Comparison of ENCODE assay signal across 10 cellular contexts in genomic region chr1:89126602-89127001, GRCh38. TPM values are rescaled to one million over a fixed set of nuclear protein-coding genes. Genes with fewer than 3 reads are reported as not detected.
DNase-seq lines count a peak whose midpoint lies in the region; ATAC-seq and TF ChIP-seq lines count a peak whose summit lies in the region.
"Had no signal": no experiment of that assay in that cellular context is flagged by ENCODE, and none has a peak within 500 bp of the region (broad histone marks: within the 10 kb centered on the region; RNA-seq: fewer than 3 reads in every experiment).

No MANE protein-coding gene starts in this region.

- intact Hi-C loops in CD8-positive, alpha-beta T cell (cut with DNase I, micrococcal nuclease) = loop anchor here (1.0 to 2.0 kb wide), 5 partner anchors 64 to 232 kb away; partner anchors contain the start of gene GBP4 (in 1 of the 2)
- intact Hi-C loops in sciatic nerve (cut with DNase I) = no loop called here

- H3K9me3 ChIP-seq in CD8-positive, alpha-beta T cell (ENCODE audit: low read length) = no peaks in the 10 kb centered on the region
- no peaks in the 10 kb centered on the region for H3K9me3 ChIP-seq in effector memory CD4-positive, alpha-beta T cell (ENCODE audit: control insufficient read depth, low read length)

- H3K27me3 ChIP-seq in CD8-positive, alpha-beta T cell (ENCODE audit: insufficient read depth, low read length) = no peaks in the 10 kb centered on the region
- no peaks in the 10 kb centered on the region for H3K27me3 ChIP-seq in effector memory CD4-positive, alpha-beta T cell (replicated peaks; ENCODE audit: control insufficient read depth, insufficient read depth, low read length, poor library complexity, severe bottlenecking)

- no peaks in the 10 kb centered on the region for H3K36me3 ChIP-seq in CD8-positive, alpha-beta T cell (ENCODE audit: insufficient read depth, low read length)
- H3K36me3 ChIP-seq in effector memory CD4-positive, alpha-beta T cell (ENCODE audit: control insufficient read depth, insufficient read depth, low read length) = no peaks in the 10 kb centered on the region

- POLR2A ChIA-PET in CD8-positive, alpha-beta T cell (lab: Charles Lee) = interaction anchor here (0.5 to 2.9 kb wide), 13 partner anchors 10 to 277 kb away, joined by 3 to 12 read pairs (median 4); partner anchors contain the start of genes GBP1 and GBP5
- POLR2A ChIA-PET in T-cell (lab: Charles Lee) = interaction anchor here (0.6 to 1.2 kb wide), 8 partner anchors 9 to 485 kb away, joined by 3 to 10 read pairs (median 4); partner anchors contain the start of genes GBP1 (in 1 of the 2) and GBP5 (in 1 of the 2)

- peak in 1 of 7 experiments; percentile 29 for DNase-seq in CD8-positive, alpha-beta T cell
- DNase-seq in T-cell (peak in 3 of 34 experiments; percentile 2 to 19 (median 10)), sciatic nerve (ENCODE audit: low spot score) (no peak), NCI-H2196 (lab: John Stamatoyannopoulos, UW; ENCODE audit: unreplicated experiment) (no peak), DMS 273 (lab: John Stamatoyannopoulos, UW; ENCODE audit: unreplicated experiment) (no peak), kidney tubule cell (ENCODE audit: low spot score) (no peak)
- no peak for DNase-seq in effector memory CD4-positive, alpha-beta T cell
- DNase-seq: NCI-H2171 had no signal

- H3K4me1 ChIP-seq in CD8-positive, alpha-beta T cell (ENCODE audit: insufficient read depth, low read length) = peaks cover 37% of the 10 kb centered on the region
- H3K4me1 ChIP-seq in effector memory CD4-positive, alpha-beta T cell (ENCODE audit: control insufficient read depth, insufficient read depth, low read length, poor library complexity, severe bottlenecking) = no peaks in the 10 kb centered on the region

- H3K27me3 Mint-ChIP-seq in CD8-positive, alpha-beta T cell (ENCODE audit: low read depth) = no peaks in the 10 kb centered on the region
- H3K27me3 Mint-ChIP-seq in T-cell = no peaks in the 10 kb centered on the region

- CTCF ChIA-PET in CD8-positive, alpha-beta T cell (lab: Charles Lee) = interaction anchor here (0.8 to 3.9 kb wide), 7 partner anchors 9 to 231 kb away, joined by 3 to 15 read pairs (median 5); partner anchors contain the start of genes GBP4 and GBP5
- CTCF ChIA-PET in T-cell (lab: Charles Lee) = interaction anchor here (0.8 to 1.9 kb wide), 13 partner anchors 9 to 232 kb away, joined by 3 to 11 read pairs (median 5); partner anchors contain the start of genes GBP1 (in 1 of the 2) and GBP5 (in 1 of the 2)

- ATAC-seq in CD8-positive, alpha-beta T cell = peak; percentile 29
- peak; percentile 19 to 35 (median 26) for ATAC-seq in T-cell (replicated peaks in 1 of 4)
- peak; percentile 21 for ATAC-seq in sciatic nerve
- ATAC-seq in HG02870 (IDR thresholded peaks at IDR 0.05; ENCODE audit: unreplicated experiment) = no peak

- H3K9me3 Mint-ChIP-seq in CD8-positive, alpha-beta T cell = no peaks in the 10 kb centered on the region
- no peaks in the 10 kb centered on the region for H3K9me3 Mint-ChIP-seq in T-cell

- H3K27ac ChIP-seq in CD8-positive, alpha-beta T cell (ENCODE audit: low read depth, low read length) = peak overlapping the region; percentile 59
- H3K27ac ChIP-seq in effector memory CD4-positive, alpha-beta T cell (ENCODE audit: insufficient read depth, low read length, poor library complexity, severe bottlenecking) = peak overlapping the region; percentile 81

- H3K4me3 ChIP-seq in CD8-positive, alpha-beta T cell (ENCODE audit: low read depth, low read length) = peak overlapping the region; percentile 59
- peak overlapping the region; percentile 75 for H3K4me3 ChIP-seq in effector memory CD4-positive, alpha-beta T cell (ENCODE audit: insufficient read depth, low read depth, low read length, poor library complexity, severe bottlenecking)

- H3K36me3 Mint-ChIP-seq in CD8-positive, alpha-beta T cell = peaks cover 28% of the 10 kb centered on the region
- H3K36me3 Mint-ChIP-seq in T-cell = peaks cover 23% of the 10 kb centered on the region

- H3K4me3 Mint-ChIP-seq in CD8-positive, alpha-beta T cell = peak overlapping the region; percentile 97
- peak overlapping the region; percentile 92 to 95 (median 94) for H3K4me3 Mint-ChIP-seq in T-cell

- H3K4me1 Mint-ChIP-seq in CD8-positive, alpha-beta T cell (ENCODE audit: low read depth) = peaks cover 64% of the 10 kb centered on the region
- peaks cover 54 to 66% (median 63%) of the 10 kb centered on the region in 3 donors for H3K4me1 Mint-ChIP-seq in T-cell

- no peak for TF ChIP-seq CTCF in CD8-positive, alpha-beta T cell (IDR thresholded peaks at IDR 0.05)

- H3K27ac Mint-ChIP-seq in CD8-positive, alpha-beta T cell = peak overlapping the region; percentile 97
- H3K27ac Mint-ChIP-seq in T-cell = peak overlapping the region; percentile 98 to 99

RNA-seq across cellular contexts. Expression of gene GBP2, which starts 0.7 kb away (rescaled TPM):
- total RNA-seq in CD8-positive, alpha-beta T cell = 100 to 1,000 TPM; 120 to 125 TPM
- total RNA-seq in T-cell = 100 to 1,000 TPM in 4 of 5 donors, 10 to 100 TPM in 1; 82.2 to 226 (median 186) TPM
- 80.0 TPM for total RNA-seq in sciatic nerve

RNA-seq across cellular contexts. Expression of gene GBP7, which starts 49.2 kb away (rescaled TPM):
- total RNA-seq in CD8-positive, alpha-beta T cell = under 1 TPM in 1 of 2 experiments, not detected in 1; 0.17 TPM
- total RNA-seq in T-cell (under 1 TPM in 3 of 5 donors, not detected in 2; 0.19 to 0.35 (median 0.25) TPM), sciatic nerve (0.13 TPM)
- total RNA-seq: dermis microvascular lymphatic vessel endothelial cell had no signal
